ENCODE assay signal across 9 cellular contexts in the genomic region with DNA sequence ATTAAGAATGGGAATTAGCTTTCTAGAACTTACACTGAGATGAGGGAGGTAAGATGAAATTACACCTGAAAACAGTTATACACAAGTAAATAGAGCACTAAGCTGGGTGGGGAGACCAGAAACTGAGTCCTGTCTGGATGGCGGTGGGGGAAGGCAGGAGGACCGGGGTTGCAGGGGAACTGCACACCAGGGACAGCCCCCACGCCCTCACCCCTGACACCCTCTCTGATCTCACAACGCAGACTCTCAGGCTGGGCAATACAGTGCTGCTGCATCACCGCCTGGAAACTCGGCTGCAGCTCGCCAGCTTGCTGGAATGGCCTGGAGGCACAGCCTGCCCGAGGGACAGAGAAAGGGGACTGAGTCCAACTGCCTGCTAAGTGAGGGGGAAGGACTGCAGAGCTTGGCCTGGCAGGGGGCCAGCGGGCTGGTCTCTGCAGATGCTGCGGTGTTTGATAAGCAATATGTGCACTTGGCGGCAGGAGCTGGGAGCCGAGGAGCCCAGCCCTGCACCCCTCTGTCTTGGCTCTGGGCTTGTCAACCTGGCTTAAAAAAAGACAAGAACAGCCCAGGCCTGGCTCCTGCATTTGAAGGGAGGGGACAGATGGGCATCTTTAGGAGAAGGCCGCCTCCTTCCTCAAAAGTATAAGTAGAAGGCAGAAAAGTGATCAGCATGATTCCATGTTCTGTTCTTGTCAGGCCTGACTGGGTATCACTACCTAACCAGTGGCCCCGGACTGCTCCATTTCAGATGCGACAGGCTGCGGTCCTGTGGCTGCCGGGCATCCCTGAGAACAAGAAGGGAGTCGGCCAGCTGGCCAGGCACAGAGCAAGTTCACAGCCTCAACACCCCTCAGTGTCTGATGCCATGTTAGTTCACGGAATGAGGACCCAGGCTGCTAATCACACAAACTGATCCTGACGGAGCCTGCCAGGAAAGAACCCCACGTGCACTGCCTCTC. TPM values are rescaled to one million over a fixed set of nuclear protein-coding genes. Genes with fewer than 3 reads are reported as not detected.
DNase-seq lines count a peak whose midpoint lies in the region; ATAC-seq and TF ChIP-seq lines count a peak whose summit lies in the region.
"Had no signal": no experiment of that assay in that cellular context is flagged by ENCODE, and none has a peak within 500 bp of the region (broad histone marks: within the 10 kb centered on the region; RNA-seq: fewer than 3 reads in every experiment).

No MANE protein-coding gene starts in this region.

- H3K9me3 ChIP-seq in hepatocyte (ENCODE audit: low read depth): no peaks in the 10 kb centered on the region
- no peaks in the 10 kb centered on the region for H3K9me3 ChIP-seq in tibial artery

- H3K27ac ChIP-seq in VCaP (peak overlapping the region; percentile 62), hepatocyte (no peak overlapping the region), tibial artery (no peak overlapping the region)
- H3K27ac ChIP-seq: 22Rv1 had no signal

- no peak overlapping the region for H3K4me2 ChIP-seq in hepatocyte

- H3K9me2 ChIP-seq in hepatocyte (replicated peaks; ENCODE audit: insufficient read depth): no peaks in the 10 kb centered on the region

- peak in 2 of 3 experiments; percentile 64 to 81 for DNase-seq in NCI-H1417 (lab: John Stamatoyannopoulos, UW)
- no peak for DNase-seq in NCI-H1417 treated with DMSO at 0.1 percent for 48 hours (lab: John Stamatoyannopoulos, UW)
- peak; percentile 66 for DNase-seq in hepatocyte (ENCODE audit: low spot score)
- peak; percentile 48 to 75 for DNase-seq in tibial artery

- no peak for ATAC-seq in HG03354 (IDR thresholded peaks at IDR 0.05; ENCODE audit: poor library complexity, severe bottlenecking, unreplicated experiment)
- ATAC-seq in HG03571 (IDR thresholded peaks at IDR 0.05; ENCODE audit: unreplicated experiment): no peak
- ATAC-seq in HG02678 (IDR thresholded peaks at IDR 0.05; ENCODE audit: unreplicated experiment): no peak

- H3K4me3 ChIP-seq in hepatocyte (no peak overlapping the region), tibial artery (no peak overlapping the region)

- H3K79me2 ChIP-seq in hepatocyte: peaks cover 28% of the 10 kb centered on the region

- peaks cover 4% of the 10 kb centered on the region for H3K4me1 ChIP-seq in hepatocyte (ENCODE audit: insufficient read depth)
- peaks cover 0 to 15% (median 12%) of the 10 kb centered on the region in 4 donors for H3K4me1 ChIP-seq in tibial artery

- peaks cover 10% of the 10 kb centered on the region for H4K20me1 ChIP-seq in hepatocyte (ENCODE audit: insufficient read depth, poor library complexity, severe bottlenecking)

- intact Hi-C loops in tibial artery (cut with DNase I; ENCODE audit: low total_unique reads): no loop called here

- H2AFZ ChIP-seq in hepatocyte: no peak overlapping the region

- WGBS in hepatocyte (ENCODE audit: low lambda C conversion rate, missing lambda C conversion rate): 64% methylated on average over 21 of the region's 21 CpGs

- no peak for TF ChIP-seq CTCF in VCaP (conservative IDR thresholded peaks at IDR 0.05)
- TF ChIP-seq CTCF in hepatocyte (IDR thresholded peaks at IDR 0.05; ENCODE audit: poor library complexity): no peak
- no peak for TF ChIP-seq CTCF in tibial artery (IDR thresholded peaks at IDR 0.05)

- H3K36me3 ChIP-seq in hepatocyte (replicated peaks; ENCODE audit: insufficient read depth, low read depth): no peaks in the 10 kb centered on the region
- peaks cover 0 to 15% (median 0%) of the 10 kb centered on the region in 3 donors for H3K36me3 ChIP-seq in tibial artery

- H3K27me3 ChIP-seq in hepatocyte (no peaks in the 10 kb centered on the region), tibial artery (no peaks in the 10 kb centered on the region)

RNA-seq across cellular contexts. Expression of gene SPHK1, which starts 30.2 kb away (rescaled TPM):
- total RNA-seq in hepatocyte: 3.8 and 5.2 TPM in 2 replicates
- polyA plus RNA-seq in hepatocyte: 12.1 and 15.2 TPM in 2 replicates

RNA-seq across cellular contexts. Expression of gene UBE2O, which starts 38.3 kb away (rescaled TPM):
- 14.6 and 15.2 TPM in 2 replicates for total RNA-seq in hepatocyte
- 9.7 and 12.5 TPM in 2 replicates for polyA plus RNA-seq in hepatocyte

RNA-seq across cellular contexts. Expression of gene AANAT, which starts 52.8 kb away (rescaled TPM):
- 0.84 TPM in 1 of 2 replicates, not detected in the other for total RNA-seq in hepatocyte
- 0.92 TPM in 1 of 2 replicates, not detected in the other for polyA plus RNA-seq in hepatocyte
